Comparison of ENCODE assay signal across 15 cellular contexts in genomic region chr2:137185378-137186078, GRCh38.
"Had no signal": no experiment of that assay in that cellular context is flagged by ENCODE, and none has a peak within 500 bp of the region (broad histone marks: within the 10 kb centered on the region; RNA-seq: fewer than 3 reads in every experiment).

No MANE protein-coding gene starts in this region.

- H3K79me2 ChIP-seq: parathyroid adenoma had no signal

- H2AFZ ChIP-seq: parathyroid adenoma had no signal

- DNase-seq: activated CD4-positive, alpha-beta T cell treated with anti-CD3 and anti-CD28 coated beads for 4 hours; activated CD8-positive, alpha-beta memory T cell treated with anti-CD3 and anti-CD28 coated beads, Interleukin-2, amount 50 U/mL, for 4 hours; activated CD8-positive, alpha-beta T cell treated with anti-CD3 and anti-CD28 coated beads for 36 hours; activated gamma-delta T cell treated with Interleukin-2 at 50 U/mL for 16 hours; activated naive CD8-positive, alpha-beta T cell treated with anti-CD3 and anti-CD28 coated beads for 36 hours; activated T-cell treated with anti-CD3 and anti-CD28 coated beads, Interleukin-2, amount 50 U/mL, for 72 hours; anterior cingulate cortex; caudate nucleus; effector CD8-positive, alpha-beta T cell; naive thymus-derived CD4-positive, alpha-beta T cell; stimulated activated CD4-positive, alpha-beta T cell treated with anti-CD3 and anti-CD28 coated beads, Interleukin-15, amount 100 ng/mL, for 24 hours; stimulated activated CD4-positive, alpha-beta T cell treated with anti-CD3 and anti-CD28 coated beads, Interleukin-4, amount 100 ng/mL, for 4 hours; WERI-Rb-1 had no signal

- ATAC-seq: activated CD8-positive, alpha-beta T cell treated with anti-CD3 and anti-CD28 coated beads for 36 hours; activated T-cell treated with anti-CD3 and anti-CD28 coated beads, Interleukin-2, amount 50 U/mL, for 72 hours; naive thymus-derived CD4-positive, alpha-beta T cell had no signal

- H3K9ac ChIP-seq: parathyroid adenoma had no signal

- H3K4me3 ChIP-seq: coronary artery had no signal

- H3K36me3 ChIP-seq: WERI-Rb-1 had no signal

- H3K27ac ChIP-seq: coronary artery, parathyroid adenoma, WERI-Rb-1 had no signal

- H3K4me1 ChIP-seq: parathyroid adenoma had no signal
